8 cellular contexts compared by ENCODE assay signal in the genomic region with DNA sequence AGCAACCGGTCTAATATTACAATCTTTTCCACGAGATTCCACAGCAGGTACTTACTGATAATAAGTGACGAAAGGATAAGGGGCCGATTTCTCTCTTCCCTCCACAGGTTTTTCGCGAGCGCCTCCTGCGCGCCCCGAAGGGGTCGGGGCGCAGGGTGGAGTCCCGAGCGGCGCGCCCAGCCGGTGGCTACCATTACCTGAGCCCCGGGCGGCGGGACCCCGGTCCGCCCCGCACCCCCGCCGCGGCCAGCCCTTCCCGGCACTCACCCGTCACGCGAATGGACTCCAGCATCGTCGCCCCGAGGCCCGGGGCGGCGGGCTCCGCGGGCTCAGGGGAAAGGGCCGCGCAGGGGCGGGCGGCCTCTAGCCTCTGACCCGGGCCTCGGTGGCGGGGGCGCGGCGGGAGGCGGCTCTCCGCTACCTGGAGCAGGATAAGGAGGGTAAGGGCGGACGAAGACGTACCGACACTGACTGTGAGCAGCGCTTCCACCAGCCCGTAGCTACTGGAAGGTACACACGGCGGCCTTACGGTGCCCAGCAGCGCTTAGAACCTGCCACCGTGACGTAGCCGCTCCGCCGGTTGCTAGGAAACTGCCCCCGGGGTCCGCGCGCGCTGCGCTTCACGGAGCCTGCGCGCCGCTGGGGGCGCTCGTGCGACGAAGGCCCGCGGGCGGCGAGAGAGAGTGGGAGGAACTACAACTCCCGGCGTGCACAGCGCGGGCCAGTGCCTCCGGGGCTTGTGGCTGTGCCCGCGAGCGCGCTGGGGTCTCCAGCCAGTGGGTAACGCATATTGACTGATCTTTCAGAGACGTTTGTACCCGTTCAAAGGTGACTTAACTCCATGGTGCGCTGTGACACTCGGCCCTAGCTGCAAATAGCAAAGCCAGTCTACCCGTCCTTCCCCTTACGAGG. TPM values are rescaled to one million over a fixed set of nuclear protein-coding genes. Genes with fewer than 3 reads are reported as not detected.
DNase-seq lines count a peak whose midpoint lies in the region; ATAC-seq and TF ChIP-seq lines count a peak whose summit lies in the region.

No MANE protein-coding gene starts in this region.

- H3K36me3 ChIP-seq in kidney epithelial cell (ENCODE audit: control insufficient read depth, insufficient read depth, low read length): no peaks in the 10 kb centered on the region

- ATAC-seq in GM19035 (IDR thresholded peaks at IDR 0.05; ENCODE audit: unreplicated experiment) (peak; percentile 99), HG03354 (IDR thresholded peaks at IDR 0.05; ENCODE audit: poor library complexity, severe bottlenecking, unreplicated experiment) (peak; percentile 99)

- peak overlapping the region; percentile 78 for H3K4me3 ChIP-seq in kidney epithelial cell (ENCODE audit: low read depth, low read length)

- TF ChIP-seq CTCF in AG09319 (IDR thresholded peaks at IDR 0.05; ENCODE audit: low read depth, low read length): peak; percentile 58
- TF ChIP-seq CTCF in kidney epithelial cell (IDR thresholded peaks at IDR 0.05; ENCODE audit: insufficient read depth, low read length, poor library complexity, severe bottlenecking): peak; percentile 39

- no peaks in the 10 kb centered on the region for H3K27me3 ChIP-seq in kidney epithelial cell (ENCODE audit: control insufficient read depth, insufficient read depth, low read length)

- peak; percentile 39 for DNase-seq in AG09319 (ENCODE audit: extremely low read depth, low read depth)
- DNase-seq in NCI-H345 (lab: John Stamatoyannopoulos, UW): peak; percentile 97
- peak; percentile 88 for DNase-seq in activated CD4-positive, alpha-beta T cell treated with anti-CD3 and anti-CD28 coated beads for 1 hour
- peak; percentile 95 for DNase-seq in cerebellum (ENCODE audit: low spot score)
- peak; percentile 50 for DNase-seq in kidney epithelial cell (ENCODE audit: low read depth)
- DNase-seq in stimulated activated CD4-positive, alpha-beta T cell treated with anti-CD3 and anti-CD28 coated beads, Interleukin-15, amount 100 ng/mL, for 1 hour (ENCODE audit: low read depth in 1 of 2, low spot score in 1 of 2): peak; percentile 82 to 87

RNA-seq across cellular contexts. Expression of a gene that starts 22.8 kb away (rescaled TPM):
- 9.8 TPM for total RNA-seq in cerebellum
- total RNA-seq in kidney epithelial cell: 14.3 and 15.4 TPM in 2 replicates

Comparison
In these comparisons a context has a peak if more than half of its experiments do, and no peak if none do; other contexts are left out.
1. Peak in every context shown above with its lines: DNase-seq, ATAC-seq and H3K4me3 ChIP-seq.
2. DNase-seq: peak in every context shown above with its lines; median percentile 97 in NCI-H345; 95 in cerebellum; 88 in activated CD4-positive, alpha-beta T cell treated with anti-CD3 and anti-CD28 coated beads for 1 hour; 84 in stimulated activated CD4-positive, alpha-beta T cell treated with anti-CD3 and anti-CD28 coated beads, Interleukin-15, amount 100 ng/mL, for 1 hour; 50 in kidney epithelial cell; 39 in AG09319.